1 cellular context compared by ENCODE assay signal in the genomic region with DNA sequence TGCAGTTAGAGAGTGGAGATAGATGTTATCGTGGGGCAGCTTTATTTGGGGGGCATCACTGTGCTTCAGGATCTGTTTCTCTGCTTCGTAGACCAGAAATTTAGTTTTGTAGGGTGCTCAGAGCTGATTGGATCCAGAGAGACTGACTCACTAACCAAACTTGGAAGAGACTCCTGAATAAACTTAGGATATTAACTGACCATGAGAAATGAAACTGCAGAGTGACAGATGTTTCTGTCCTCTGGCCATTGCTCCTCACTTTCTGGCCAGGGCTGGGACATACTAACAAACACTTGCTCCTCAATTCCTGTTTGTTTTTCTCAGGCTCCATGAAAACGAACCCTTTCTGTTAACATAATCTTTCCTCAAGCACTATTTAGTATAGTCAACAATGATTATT.
TF ChIP-seq lines count a peak whose summit lies in the region.

No MANE protein-coding gene starts in this region.

TF ChIP-seq in WTC11, 78 proteins besides CTCF, POLR2A, EP300 and RAD21 (continued from another document):
- no peak for TF ChIP-seq ZNF532 (CRISPR knock-in tag; IDR thresholded peaks at IDR 0.05; ENCODE audit: borderline replicate concordance)
- no peak for TF ChIP-seq ZSCAN18 (CRISPR knock-in tag; IDR thresholded peaks at IDR 0.05)
- no peak for TF ChIP-seq HMGA2 (CRISPR knock-in tag; IDR thresholded peaks at IDR 0.05)
- no peak for TF ChIP-seq ZNF317 (CRISPR knock-in tag; IDR thresholded peaks at IDR 0.05; ENCODE audit: borderline replicate concordance, low read depth)
